In the genomic region with DNA sequence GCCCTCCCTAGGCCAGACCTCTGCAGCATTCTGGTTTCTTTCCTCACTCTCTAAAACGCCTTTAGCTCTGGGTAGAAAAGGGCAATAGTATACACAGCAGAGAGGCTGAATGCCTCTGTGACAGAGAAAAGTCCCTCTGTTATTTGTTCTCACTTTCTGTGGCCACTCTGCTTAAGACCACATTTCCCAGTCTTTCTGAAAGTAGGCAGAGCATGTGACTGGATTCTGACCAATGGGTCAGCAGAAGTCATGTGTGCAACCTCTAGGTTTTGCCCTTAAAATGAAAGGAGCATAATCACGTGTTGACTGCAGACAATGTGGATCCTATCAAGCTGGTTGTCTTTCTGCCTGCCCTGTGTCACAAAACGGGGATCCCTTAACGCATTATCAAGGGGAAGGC, we compare ENCODE assay signal across 1 cellular context.
TF ChIP-seq lines count a peak whose summit lies in the region.

No MANE protein-coding gene starts in this region.

TF ChIP-seq in GM23338, 12 proteins besides CTCF, POLR2A, EP300 and RAD21 (continued from another document):
- TF ChIP-seq ZNF462 (CRISPR knock-in tag; IDR thresholded peaks at IDR 0.05) (no peak), ZNF114 (CRISPR knock-in tag; IDR thresholded peaks at IDR 0.05) (no peak), JUNB (IDR thresholded peaks at IDR 0.05; ENCODE audit: unreplicated experiment) (no peak), EZH2phosphoT487 (IDR thresholded peaks at IDR 0.05; ENCODE audit: unreplicated experiment) (no peak), EZH2 (IDR thresholded peaks at IDR 0.05; ENCODE audit: low read depth, unreplicated experiment) (no peak), NANOG (IDR thresholded peaks at IDR 0.05; ENCODE audit: borderline replicate concordance) (no peak), CREB1 (CRISPR knock-in tag; IDR thresholded peaks at IDR 0.05; ENCODE audit: low read depth) (no peak), REST (IDR thresholded peaks at IDR 0.05; ENCODE audit: unreplicated experiment) (no peak), STAT1 (IDR thresholded peaks at IDR 0.05; ENCODE audit: unreplicated experiment) (no peak), POLR2AphosphoS5 (IDR thresholded peaks at IDR 0.05; ENCODE audit: low read depth) (no peak)
- TF ChIP-seq, protein P1, sequence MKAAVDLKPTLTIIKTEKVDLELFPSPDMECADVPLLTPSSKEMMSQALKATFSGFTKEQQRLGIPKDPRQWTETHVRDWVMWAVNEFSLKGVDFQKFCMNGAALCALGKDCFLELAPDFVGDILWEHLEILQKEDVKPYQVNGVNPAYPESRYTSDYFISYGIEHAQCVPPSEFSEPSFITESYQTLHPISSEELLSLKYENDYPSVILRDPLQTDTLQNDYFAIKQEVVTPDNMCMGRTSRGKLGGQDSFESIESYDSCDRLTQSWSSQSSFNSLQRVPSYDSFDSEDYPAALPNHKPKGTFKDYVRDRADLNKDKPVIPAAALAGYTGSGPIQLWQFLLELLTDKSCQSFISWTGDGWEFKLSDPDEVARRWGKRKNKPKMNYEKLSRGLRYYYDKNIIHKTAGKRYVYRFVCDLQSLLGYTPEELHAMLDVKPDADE (IDR thresholded peaks at IDR 0.05): no peak
